In genomic region chr2:220935789-220936321, GRCh38 we compare ENCODE assay signal across 18 cellular contexts.
DNase-seq lines count a peak whose midpoint lies in the region; ATAC-seq and FAIRE-seq lines count a peak whose summit lies in the region.
"Had no signal": no experiment of that assay in that cellular context is flagged by ENCODE, and none has a peak within 500 bp of the region (broad histone marks: within the 10 kb centered on the region; RNA-seq: fewer than 3 reads in every experiment).

No MANE protein-coding gene starts in this region.

- ATAC-seq in GM18517 (IDR thresholded peaks at IDR 0.05; ENCODE audit: unreplicated experiment) = peak; percentile 73
- peak; percentile 69 for ATAC-seq in GM19023 (IDR thresholded peaks at IDR 0.05; ENCODE audit: unreplicated experiment)
- ATAC-seq in HG02938 (IDR thresholded peaks at IDR 0.05; ENCODE audit: unreplicated experiment) = peak; percentile 85
- ATAC-seq: CD8-positive, alpha-beta T cell had no signal

- no peak for FAIRE-seq in GM19239 (lab: Jason Lieb, UNC)
- FAIRE-seq: frontal cortex, kidney had no signal

- DNase-seq in activated T-cell treated with anti-CD3 and anti-CD28 coated beads, Interleukin-2, amount 50 U/mL, for 48 hours = peak; percentile 32 to 34
- no peak for DNase-seq in NCI-H1417 treated with DMSO at 0.1 percent for 48 hours (lab: John Stamatoyannopoulos, UW)
- no peak for DNase-seq in GM19239 (ENCODE audit: insufficient read length, low spot score)
- no peak for DNase-seq in AG20443 (ENCODE audit: low spot score)
- DNase-seq in NCI-H446 (lab: John Stamatoyannopoulos, UW) = no peak
- DNase-seq: adrenal gland; CD8-positive, alpha-beta T cell; dermis blood vessel endothelial cell; GF-D8; KG1; kidney; NCI-H2107; retina; testis had no signal

Comparison
In these comparisons a context has a peak if more than half of its experiments do, and no peak if none do; other contexts are left out.
1. DNase-seq: peak in activated T-cell treated with anti-CD3 and anti-CD28 coated beads, Interleukin-2, amount 50 U/mL, for 48 hours (2 of 2); none in NCI-H1417 treated with DMSO at 0.1 percent for 48 hours (single experiment), GM19239 (single experiment), AG20443 (single experiment) and NCI-H446 (0 of 2).
2. Peak in every context shown above with its lines, with median percentiles within 50 percentile points of each other: ATAC-seq.